Comparison of ENCODE assay signal across 8 cellular contexts in the genomic region with DNA sequence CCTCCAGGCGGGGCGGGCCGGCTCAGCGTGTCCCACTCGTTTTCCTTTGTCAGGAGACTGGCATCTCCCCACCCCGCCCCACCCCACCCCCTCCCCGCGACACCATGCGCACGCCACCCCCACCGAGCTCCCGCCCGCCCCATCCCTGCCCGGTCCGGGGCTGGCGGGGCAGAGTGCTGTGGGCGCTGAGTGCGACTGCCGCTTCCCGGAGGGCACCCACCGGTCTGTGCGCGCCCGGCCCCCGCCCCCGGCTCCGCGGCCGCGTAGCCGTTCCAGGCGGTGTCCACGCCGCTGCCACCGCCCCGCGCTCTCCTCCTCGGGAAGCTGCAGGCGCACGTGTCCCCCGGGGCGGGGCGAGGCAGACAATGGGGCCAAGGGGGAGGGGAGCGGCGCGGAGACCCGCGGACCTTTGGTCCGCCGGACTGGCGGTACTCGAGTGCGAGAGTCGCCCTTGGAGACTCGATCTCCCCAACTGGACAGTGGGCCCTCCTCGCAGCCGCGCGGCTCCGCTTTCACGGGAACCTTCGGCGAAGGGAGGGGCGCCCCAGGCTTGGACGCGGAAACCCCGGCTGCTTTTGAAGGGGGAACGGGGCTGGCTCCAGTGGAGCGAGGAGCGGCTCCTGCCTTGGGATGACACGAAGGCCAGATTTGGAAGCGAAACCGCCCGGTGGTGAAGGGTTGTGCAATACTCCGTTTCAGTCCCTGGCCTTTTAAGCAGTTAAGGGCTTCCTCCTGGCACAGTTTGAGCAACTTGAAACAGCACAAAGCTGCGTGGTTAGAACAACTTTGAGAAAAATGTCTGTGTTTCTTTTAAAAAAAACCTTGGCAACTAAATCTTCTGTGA. TPM values are rescaled to one million over a fixed set of nuclear protein-coding genes. Genes with fewer than 3 reads are reported as not detected.
DNase-seq lines count a peak whose midpoint lies in the region; ATAC-seq and TF ChIP-seq lines count a peak whose summit lies in the region.

No MANE protein-coding gene starts in this region.

- ATAC-seq in GM19023 (IDR thresholded peaks at IDR 0.05; ENCODE audit: unreplicated experiment) (peak; percentile 44), HG03196 (IDR thresholded peaks at IDR 0.05; ENCODE audit: unreplicated experiment) (peak; percentile 46), left colon (peak; percentile 66)

- peak; percentile 95 for DNase-seq in AG09319 (ENCODE audit: extremely low read depth, low read depth)
- DNase-seq in NCI-H2227 treated with DMSO at 0.1 percent for 48 hours (lab: John Stamatoyannopoulos, UW), result peak; percentile 77
- peak; percentile 57 to 72 (median 66) for DNase-seq in activated CD4-positive, CD25-positive, alpha-beta regulatory T cell (lab: John Stamatoyannopoulos, UW)
- peak; percentile 90 for DNase-seq in left colon
- DNase-seq in stimulated activated CD4-positive, alpha-beta T cell treated with anti-CD3 and anti-CD28 coated beads, Interleukin-1b, Interleukin-23, amount 100 ng/mL, for 24 hours (ENCODE audit: low read depth in 4 of 4, low spot score in 1 of 4), result peak; percentile 39 to 66 (median 56)

- intact Hi-C loops in left colon (cut with DNase I, micrococcal nuclease), result loop anchor here in 1 of 2 donors (2.0 kb wide), 1 partner anchor 35 kb away; no protein-coding TSS in a partner anchor

- H3K27ac ChIP-seq in cingulate gyrus (ENCODE audit: low read depth, low read length), result peak overlapping the region; percentile 97

- TF ChIP-seq CTCF in AG09319 (IDR thresholded peaks at IDR 0.05; ENCODE audit: low read depth, low read length), result no peak

RNA-seq across cellular contexts. Expression of a gene that starts 1.1 kb away (rescaled TPM):
- total RNA-seq in left colon, result 10 to 100 TPM; 62.2 to 76.8 TPM

RNA-seq across cellular contexts. Expression of a gene that starts 50.1 kb away (rescaled TPM):
- 10 to 100 TPM; 71.0 to 84.5 TPM for total RNA-seq in left colon

Comparison
In these comparisons a context has a peak if more than half of its experiments do, and no peak if none do; other contexts are left out.
1. Peak in every context shown above with its lines: DNase-seq, ATAC-seq and H3K27ac ChIP-seq.